8 cellular contexts compared by ENCODE assay signal in the genomic region with DNA sequence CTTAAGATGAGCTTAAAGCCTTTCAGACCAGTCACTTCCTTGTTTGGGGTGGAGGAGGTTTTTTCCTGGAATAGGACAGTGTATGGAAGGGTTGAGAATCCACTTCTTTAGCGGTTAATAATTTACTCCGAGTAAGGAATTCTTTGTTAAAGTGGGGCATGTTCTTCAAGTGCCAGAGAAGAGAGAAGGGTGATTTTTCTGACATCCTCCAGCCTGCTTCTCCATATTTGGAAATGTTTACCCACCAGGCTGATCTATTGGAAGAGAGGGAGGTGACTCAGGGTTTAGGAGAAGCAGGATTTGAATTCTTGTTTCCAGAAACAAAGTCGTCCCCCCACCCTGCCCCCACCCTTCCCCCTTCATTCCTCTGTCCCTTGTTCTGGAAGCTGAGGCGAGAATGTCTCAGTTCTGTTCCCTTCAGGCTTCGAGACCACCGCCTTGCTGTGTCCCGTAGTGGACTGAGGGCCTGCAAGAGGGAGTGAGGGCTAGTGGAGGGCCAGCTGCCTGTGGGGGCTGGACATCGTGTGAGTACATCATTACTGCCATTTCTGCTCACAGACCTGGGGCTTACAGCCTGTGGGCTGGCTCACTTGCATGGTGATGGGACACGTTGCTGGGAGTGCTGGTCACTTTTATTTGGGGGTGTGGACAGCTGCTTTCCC. TPM values are rescaled to one million over a fixed set of nuclear protein-coding genes. Genes with fewer than 3 reads are reported as not detected.
DNase-seq lines count a peak whose midpoint lies in the region; ATAC-seq and TF ChIP-seq lines count a peak whose summit lies in the region.
"Had no signal": no experiment of that assay in that cellular context is flagged by ENCODE, and none has a peak within 500 bp of the region (broad histone marks: within the 10 kb centered on the region; RNA-seq: fewer than 3 reads in every experiment).

No MANE protein-coding gene starts in this region.

- WGBS in body of pancreas, 2 donors: 81 to 85% methylated on average over 9 of the region's 9 CpGs

- H3K36me3 Mint-ChIP-seq in dendritic cell treated with granulocyte-macrophage colony-stimulating factor and Interleukin-4, amounts not matched to agents 40 ng/mL and 50 ng/mL, for 4 days (ENCODE audit: low read depth): peaks cover 68% of the 10 kb centered on the region
- peaks cover 8% of the 10 kb centered on the region for H3K36me3 Mint-ChIP-seq in memory B cell
- H3K36me3 Mint-ChIP-seq in type B pancreatic cell: peaks cover 30% of the 10 kb centered on the region

- no peak overlapping the region for H3K4me3 Mint-ChIP-seq in dendritic cell treated with granulocyte-macrophage colony-stimulating factor and Interleukin-4, amounts not matched to agents 40 ng/mL and 50 ng/mL, for 4 days
- H3K4me3 Mint-ChIP-seq in memory B cell (no peak overlapping the region), type B pancreatic cell (no peak overlapping the region)

- DNase-seq in memory B cell (ENCODE audit: low spot score in 2 of 2): no peak
- DNase-seq in type B pancreatic cell (ENCODE audit: extremely low spot score, unreplicated experiment): no peak
- no peak for DNase-seq in RPMI8226
- no peak for DNase-seq in body of pancreas
- DNase-seq: NCI-H1092 treated with DMSO at 0.1 percent for 48 hours had no signal

- H3K27ac Mint-ChIP-seq in dendritic cell treated with granulocyte-macrophage colony-stimulating factor and Interleukin-4, amounts not matched to agents 40 ng/mL and 50 ng/mL, for 4 days: peak overlapping the region; percentile 82
- H3K27ac Mint-ChIP-seq in memory B cell (peak overlapping the region; percentile 37), type B pancreatic cell (peak overlapping the region; percentile 22)

- H3K27me3 ChIP-seq in HUES6 (ENCODE audit: control insufficient read depth, insufficient read depth, low read length) (no peaks in the 10 kb centered on the region), body of pancreas (no peaks in the 10 kb centered on the region)

- H3K27me3 Mint-ChIP-seq in dendritic cell treated with granulocyte-macrophage colony-stimulating factor and Interleukin-4, amounts not matched to agents 40 ng/mL and 50 ng/mL, for 4 days: no peaks in the 10 kb centered on the region
- no peaks in the 10 kb centered on the region for H3K27me3 Mint-ChIP-seq in memory B cell
- no peaks in the 10 kb centered on the region for H3K27me3 Mint-ChIP-seq in type B pancreatic cell

- H3K27ac ChIP-seq in HUES6 (ENCODE audit: low read depth, low read length): peak overlapping the region; percentile 77; the same call in 1 of the 2 replicates
- no peak overlapping the region for H3K27ac ChIP-seq in body of pancreas

- TF ChIP-seq CTCF in type B pancreatic cell (conservative IDR thresholded peaks at IDR 0.05) (no peak), body of pancreas (IDR thresholded peaks at IDR 0.05) (no peak)

- H3K9me3 ChIP-seq in HUES6 (ENCODE audit: control insufficient read depth, insufficient read depth, low read depth, low read length) (no peaks in the 10 kb centered on the region), body of pancreas (no peaks in the 10 kb centered on the region)

- H3K4me1 Mint-ChIP-seq in dendritic cell treated with granulocyte-macrophage colony-stimulating factor and Interleukin-4, amounts not matched to agents 40 ng/mL and 50 ng/mL, for 4 days (ENCODE audit: low read depth): peaks cover 64% of the 10 kb centered on the region
- H3K4me1 Mint-ChIP-seq in memory B cell (peaks cover 29% of the 10 kb centered on the region), type B pancreatic cell (ENCODE audit: unreplicated experiment) (peaks cover 41% of the 10 kb centered on the region)

- intact Hi-C loops in dendritic cell treated with granulocyte-macrophage colony-stimulating factor and Interleukin-4, amounts not matched to agents 40 ng/mL and 50 ng/mL, for 4 days (cut with micrococcal nuclease): loop anchor here (5.0 kb wide), 2 partner anchors 85 to 470 kb away; no protein-coding TSS in a partner anchor
- intact Hi-C loops in body of pancreas (cut with DNase I): no loop called here

- no peaks in the 10 kb centered on the region for H3K9me3 Mint-ChIP-seq in dendritic cell treated with granulocyte-macrophage colony-stimulating factor and Interleukin-4, amounts not matched to agents 40 ng/mL and 50 ng/mL, for 4 days
- H3K9me3 Mint-ChIP-seq in memory B cell: no peaks in the 10 kb centered on the region
- H3K9me3 Mint-ChIP-seq in type B pancreatic cell: no peaks in the 10 kb centered on the region

- H3K9ac ChIP-seq in HUES6 (ENCODE audit: low read length): peak overlapping the region; percentile 92

- no peak for TF ChIP-seq POLR2A in body of pancreas (IDR thresholded peaks at IDR 0.05)

- H3K36me3 ChIP-seq in HUES6 (ENCODE audit: control insufficient read depth, insufficient read depth, low read length) (no peaks in the 10 kb centered on the region), body of pancreas (replicated peaks in 1 of 2; ENCODE audit: insufficient read depth in 1 of 2, low read depth in 2 of 2) (no peaks in the 10 kb centered on the region)

- H3K4me1 ChIP-seq in HUES6 (ENCODE audit: control insufficient read depth, insufficient read depth, low read length) (peaks cover 44% of the 10 kb centered on the region), body of pancreas (peaks cover 4% of the 10 kb centered on the region)

- no peak for ATAC-seq in memory B cell (ENCODE audit: low read depth)
- ATAC-seq in GM19328 (IDR thresholded peaks at IDR 0.05; ENCODE audit: unreplicated experiment): no peak
- ATAC-seq in body of pancreas: no peak

- H3K4me3 ChIP-seq in HUES6 (ENCODE audit: low read depth, low read length): peak overlapping the region; percentile 48
- H3K4me3 ChIP-seq in body of pancreas: no peak overlapping the region

RNA-seq across cellular contexts. Expression of gene LPP, which starts 58.5 kb away (rescaled TPM):
- 96.7 and 112 TPM in 2 replicates for total RNA-seq in type B pancreatic cell (ENCODE audit: low replicate concordance)
- total RNA-seq in body of pancreas: 10 to 100 TPM; 60.6 to 65.1 TPM

Comparison
In these comparisons a context has a peak if more than half of its experiments do, and no peak if none do; other contexts are left out.
1. H3K27ac Mint-ChIP-seq: peak in every context shown above with its lines; median percentile 82 in dendritic cell treated with granulocyte-macrophage colony-stimulating factor and Interleukin-4, amounts not matched to agents 40 ng/mL and 50 ng/mL, for 4 days; 37 in memory B cell; 22 in type B pancreatic cell.